1 cellular context compared by ENCODE assay signal in genomic region chr20:1320902-1321653, GRCh38.
TF ChIP-seq lines count a peak whose summit lies in the region.

No MANE protein-coding gene starts in this region.

TF ChIP-seq in IMR-90, 13 proteins besides CTCF, POLR2A, EP300 and RAD21:
- TF ChIP-seq RFX5 (IDR thresholded peaks at IDR 0.05; ENCODE audit: low read depth, low read length) (no peak), CHD1 (IDR thresholded peaks at IDR 0.05; ENCODE audit: low read depth, low read length) (no peak), MAZ (IDR thresholded peaks at IDR 0.05; ENCODE audit: borderline replicate concordance, low read depth, low read length) (no peak), MAFK (IDR thresholded peaks at IDR 0.05; ENCODE audit: low read depth, low read length) (no peak), NFE2L2 (IDR thresholded peaks at IDR 0.05; ENCODE audit: low read depth, low read length) (no peak), CEBPB (IDR thresholded peaks at IDR 0.05; ENCODE audit: low read depth, low read length) (no peak), SMC3 (IDR thresholded peaks at IDR 0.05; ENCODE audit: low read depth, low read length) (no peak), FOS (IDR thresholded peaks at IDR 0.05; ENCODE audit: low read depth, low read length) (no peak), BHLHE40 (IDR thresholded peaks at IDR 0.05; ENCODE audit: low read depth, low read length) (no peak), MXI1 (IDR thresholded peaks at IDR 0.05; ENCODE audit: borderline replicate concordance, low read depth, low read length) (no peak), RCOR1 (IDR thresholded peaks at IDR 0.05; ENCODE audit: insufficient replicate concordance, low read length) (no peak)
- TF ChIP-seq, protein P1, sequence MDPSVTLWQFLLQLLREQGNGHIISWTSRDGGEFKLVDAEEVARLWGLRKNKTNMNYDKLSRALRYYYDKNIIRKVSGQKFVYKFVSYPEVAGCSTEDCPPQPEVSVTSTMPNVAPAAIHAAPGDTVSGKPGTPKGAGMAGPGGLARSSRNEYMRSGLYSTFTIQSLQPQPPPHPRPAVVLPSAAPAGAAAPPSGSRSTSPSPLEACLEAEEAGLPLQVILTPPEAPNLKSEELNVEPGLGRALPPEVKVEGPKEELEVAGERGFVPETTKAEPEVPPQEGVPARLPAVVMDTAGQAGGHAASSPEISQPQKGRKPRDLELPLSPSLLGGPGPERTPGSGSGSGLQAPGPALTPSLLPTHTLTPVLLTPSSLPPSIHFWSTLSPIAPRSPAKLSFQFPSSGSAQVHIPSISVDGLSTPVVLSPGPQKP (IDR thresholded peaks at IDR 0.05; ENCODE audit: borderline replicate concordance, low read depth, low read length) = no peak
- TF ChIP-seq, protein P2, sequence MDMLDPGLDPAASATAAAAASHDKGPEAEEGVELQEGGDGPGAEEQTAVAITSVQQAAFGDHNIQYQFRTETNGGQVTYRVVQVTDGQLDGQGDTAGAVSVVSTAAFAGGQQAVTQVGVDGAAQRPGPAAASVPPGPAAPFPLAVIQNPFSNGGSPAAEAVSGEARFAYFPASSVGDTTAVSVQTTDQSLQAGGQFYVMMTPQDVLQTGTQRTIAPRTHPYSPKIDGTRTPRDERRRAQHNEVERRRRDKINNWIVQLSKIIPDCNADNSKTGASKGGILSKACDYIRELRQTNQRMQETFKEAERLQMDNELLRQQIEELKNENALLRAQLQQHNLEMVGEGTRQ (IDR thresholded peaks at IDR 0.05; ENCODE audit: low read depth, low read length) = no peak
